ENCODE assay signal across 8 cellular contexts in genomic region chr3:171809513-171810277, GRCh38. TPM values are rescaled to one million over a fixed set of nuclear protein-coding genes. Genes with fewer than 3 reads are reported as not detected.
DNase-seq lines count a peak whose midpoint lies in the region; ATAC-seq and TF ChIP-seq lines count a peak whose summit lies in the region.

No MANE protein-coding gene starts in this region.

- TF ChIP-seq CTCF in Peyer's patch (IDR thresholded peaks at IDR 0.05) (peak in 1 of 6 experiments; percentile 8), foreskin keratinocyte (conservative IDR thresholded peaks at IDR 0.05) (peak; percentile 1)

- TF ChIP-seq POLR2A in Peyer's patch (IDR thresholded peaks at IDR 0.05), result peak; percentile 22 to 34

- ATAC-seq in GM19324 (IDR thresholded peaks at IDR 0.05; ENCODE audit: low FRiP score, unreplicated experiment), result peak; percentile 61
- ATAC-seq in HG03354 (IDR thresholded peaks at IDR 0.05; ENCODE audit: poor library complexity, severe bottlenecking, unreplicated experiment), result peak; percentile 58
- ATAC-seq in foreskin keratinocyte, result peak; percentile 64

- H3K36me3 ChIP-seq in Peyer's patch (no peaks in the 10 kb centered on the region), neuron (ENCODE audit: insufficient read depth, low read length) (no peaks in the 10 kb centered on the region)

- H3K27me3 ChIP-seq in Peyer's patch (no peaks in the 10 kb centered on the region), foreskin keratinocyte (no peaks in the 10 kb centered on the region), neuron (ENCODE audit: insufficient read depth, low read length) (peaks cover 11% of the 10 kb centered on the region)

- peak overlapping the region; percentile 64 for H2AFZ ChIP-seq in neuron (ENCODE audit: low read depth, low read length)

- no peaks in the 10 kb centered on the region for H3K9me3 ChIP-seq in Peyer's patch
- H3K9me3 ChIP-seq in neuron (ENCODE audit: low read length), result no peaks in the 10 kb centered on the region

- DNase-seq in COR-L47 (lab: John Stamatoyannopoulos, UW), result peak; percentile 78
- peak in 2 of 3 donors; percentile 75 to 86 for DNase-seq in Peyer's patch
- peak; percentile 34 for DNase-seq in activated gamma-delta T cell (lab: John Stamatoyannopoulos, UW)
- peak; percentile 75 to 84 for DNase-seq in foreskin keratinocyte
- peak; percentile 72 for DNase-seq in ureter (ENCODE audit: low spot score)

- H3K4me1 ChIP-seq in Peyer's patch, result peaks cover 0 to 10% (median 3%) of the 10 kb centered on the region in 4 donors
- peaks cover 30% of the 10 kb centered on the region for H3K4me1 ChIP-seq in foreskin keratinocyte
- H3K4me1 ChIP-seq in neuron (ENCODE audit: insufficient read depth, low read length), result peaks cover 9% of the 10 kb centered on the region

- H3K27ac ChIP-seq in Peyer's patch, result peak overlapping the region; percentile 75 to 97 (median 92)
- H3K27ac ChIP-seq in foreskin keratinocyte, result peak overlapping the region; percentile 99

- H3K4me3 ChIP-seq in Peyer's patch (peak overlapping the region; percentile 47 to 77 (median 59)), neuron (ENCODE audit: low read length) (peak overlapping the region; percentile 61)

RNA-seq across cellular contexts. Expression of gene PLD1, which starts 0.6 kb away (rescaled TPM):
- 100 to 1,000 TPM; 120 to 218 (median 187) TPM for total RNA-seq in Peyer's patch
- total RNA-seq in foreskin keratinocyte, result 6.1 and 7.7 TPM in 2 replicates
- polyA plus RNA-seq in foreskin keratinocyte, result 2.1 and 2.7 TPM in 2 replicates
- total RNA-seq in ureter, result 43.7 TPM

RNA-seq across cellular contexts. Expression of gene TMEM212, which starts 33.5 kb away (rescaled TPM):
- not detected for total RNA-seq in Peyer's patch
- total RNA-seq in foreskin keratinocyte, result not detected in 2 replicates
- polyA plus RNA-seq in foreskin keratinocyte, result not detected in 2 replicates
- total RNA-seq in ureter, result not detected

Comparison
In these comparisons a context has a peak if more than half of its experiments do, and no peak if none do; other contexts are left out.
1. Peak in every context shown above with its lines: DNase-seq, ATAC-seq, H3K4me3 ChIP-seq and H3K27ac ChIP-seq.